ENCODE assay signal across 27 cellular contexts in genomic region chr1:190615818-190616217, GRCh38.
DNase-seq lines count a peak whose midpoint lies in the region; ATAC-seq, FAIRE-seq and TF ChIP-seq lines count a peak whose summit lies in the region.
"Had no signal": no experiment of that assay in that cellular context is flagged by ENCODE, and none has a peak within 500 bp of the region (broad histone marks: within the 10 kb centered on the region; RNA-seq: fewer than 3 reads in every experiment).

No MANE protein-coding gene starts in this region.

- no peak for TF ChIP-seq RAD21 in HepG2 (CRISPR knock-in tag; IDR thresholded peaks at IDR 0.05)

- H3K36me3 ChIP-seq in HepG2 (replicated peaks in 1 of 2; ENCODE audit: control insufficient read depth in 1 of 2, insufficient read depth in 2 of 2, low read length in 2 of 2) (no peaks in the 10 kb centered on the region), right lobe of liver (no peaks in the 10 kb centered on the region), Loucy (ENCODE audit: insufficient read depth, low read length) (no peaks in the 10 kb centered on the region), WERI-Rb-1 (no peaks in the 10 kb centered on the region), sigmoid colon (no peaks in the 10 kb centered on the region), lower lobe of right lung (no peaks in the 10 kb centered on the region)
- H3K36me3 ChIP-seq: gastroesophageal sphincter, transverse colon had no signal

- H3K4me2 ChIP-seq in HepG2 (ENCODE audit: low read depth, low read length) (0 out of 2 replicates have a peak overlapping the region, but pooled peaks have one; percentile 25), Loucy (ENCODE audit: low read depth, low read length, poor library complexity, severe bottlenecking) (no peak overlapping the region)

- no peaks in the 10 kb centered on the region for H3K27me3 ChIP-seq in HepG2 (ENCODE audit: control insufficient read depth in 1 of 2, insufficient read depth in 2 of 2, low read length in 2 of 2)
- no peaks in the 10 kb centered on the region for H3K27me3 ChIP-seq in right lobe of liver
- H3K27me3 ChIP-seq in Loucy (ENCODE audit: insufficient read depth, low read length, poor library complexity, severe bottlenecking), result no peaks in the 10 kb centered on the region
- H3K27me3 ChIP-seq in WERI-Rb-1 (ENCODE audit: insufficient read depth, low read depth, severe bottlenecking), result no peaks in the 10 kb centered on the region
- H3K27me3 ChIP-seq in sigmoid colon, result no peaks in the 10 kb centered on the region
- H3K27me3 ChIP-seq in lower lobe of right lung (ENCODE audit: low read depth), result no peaks in the 10 kb centered on the region
- H3K27me3 ChIP-seq: gastroesophageal sphincter, transverse colon had no signal

- H3K9me3 ChIP-seq in HepG2 (ENCODE audit: low read length), result no peaks in the 10 kb centered on the region
- no peaks in the 10 kb centered on the region for H3K9me3 ChIP-seq in right lobe of liver
- H3K9me3 ChIP-seq in Loucy (ENCODE audit: insufficient read depth, low read depth, low read length), result no peaks in the 10 kb centered on the region
- no peaks in the 10 kb centered on the region for H3K9me3 ChIP-seq in WERI-Rb-1 (ENCODE audit: severe bottlenecking)
- no peaks in the 10 kb centered on the region for H3K9me3 ChIP-seq in sigmoid colon
- no peaks in the 10 kb centered on the region for H3K9me3 ChIP-seq in lower lobe of right lung
- H3K9me3 ChIP-seq: gastroesophageal sphincter, psoas muscle, transverse colon had no signal

- no TSS peak for BruUV-seq in HepG2 (replicated peaks; lab: Mats Ljungman, UMichigan)

- DNase-seq in HepG2 (ENCODE audit: low spot score), result no peak
- DNase-seq in right lobe of liver, result no peak
- DNase-seq in WERI-Rb-1, result no peak
- DNase-seq in sigmoid colon, result no peak
- DNase-seq in SW 1271 (lab: John Stamatoyannopoulos, UW), result no peak
- DNase-seq in lower lobe of right lung, result no peak
- no peak for DNase-seq in stimulated activated CD4-positive, alpha-beta T cell treated with anti-CD3 and anti-CD28 coated beads, Interleukin-15, amount 100 ng/mL, for 24 hours
- DNase-seq: activated gamma-delta T cell treated with Interleukin-2 at 50 U/mL for 16 hours; activated naive CD8-positive, alpha-beta T cell treated with anti-CD3 and anti-CD28 coated beads, Interleukin-2, amount 10 ng/mL, durations not matched to agents 7 days and 5 days; activated T-cell treated with anti-CD3 and anti-CD28 coated beads, Interleukin-2, amount 50 U/mL, for 4 hours; aorta; CD4-positive, alpha-beta T cell; EL; HCEC 1CT; naive thymus-derived CD8-positive, alpha-beta T cell; NCI-H1436; NCI-H345; NCI-H748 treated with DMSO at 0.1 percent for 48 hours; occipital lobe; psoas muscle; stimulated activated CD4-positive, alpha-beta T cell treated with anti-CD3 and anti-CD28 coated beads, Interleukin-4, amount 100 ng/mL, for 4 hours; transverse colon had no signal

- no peaks in the 10 kb centered on the region for H4K20me1 ChIP-seq in HepG2 (ENCODE audit: insufficient read depth, low read length)
- no peaks in the 10 kb centered on the region for H4K20me1 ChIP-seq in Loucy (ENCODE audit: insufficient read depth, low read length, poor library complexity, severe bottlenecking)

- intact Hi-C loops in HepG2 (cut with micrococcal nuclease; ENCODE audit: unreplicated experiment) (no loop called here), right lobe of liver (cut with DNase I) (no loop called here), sigmoid colon (cut with DNase I) (no loop called here), lower lobe of right lung (cut with DNase I) (no loop called here)

- no peak for TF ChIP-seq POLR2A in HepG2 (IDR thresholded peaks at IDR 0.05; ENCODE audit: insufficient read depth in 1 of 2, low read depth in 2 of 2, low read length in 2 of 2)
- TF ChIP-seq POLR2A in right lobe of liver (IDR thresholded peaks at IDR 0.05), result no peak
- TF ChIP-seq POLR2A in sigmoid colon (IDR thresholded peaks at IDR 0.05), result no peak

- peak; percentile 53 for TF ChIP-seq CTCF in HepG2 (CRISPR knock-in tag; IDR thresholded peaks at IDR 0.05)
- no peak for TF ChIP-seq CTCF in right lobe of liver (IDR thresholded peaks at IDR 0.05)
- TF ChIP-seq CTCF in Loucy (conservative IDR thresholded peaks at IDR 0.05; ENCODE audit: low read length), result peak; percentile 31; the same call in 1 of the 2 replicates
- 0 out of 2 replicates have a peak, but pooled peaks have one; percentile 7 for TF ChIP-seq CTCF in WERI-Rb-1 (IDR thresholded peaks at IDR 0.05; ENCODE audit: low read depth, low read length)
- no peak for TF ChIP-seq CTCF in sigmoid colon (IDR thresholded peaks at IDR 0.05)
- no peak for TF ChIP-seq CTCF in lower lobe of right lung (IDR thresholded peaks at IDR 0.05)

- no peak for FAIRE-seq in HepG2 (lab: Jason Lieb, UNC)
- FAIRE-seq: A204.1, bronchial epithelial cell had no signal

- H3K79me2 ChIP-seq in HepG2 (ENCODE audit: insufficient read depth, low read length), result no peaks in the 10 kb centered on the region
- H3K79me2 ChIP-seq in Loucy (ENCODE audit: insufficient read depth, low read length), result no peaks in the 10 kb centered on the region

- no peaks in the 10 kb centered on the region for H3K9me2 ChIP-seq in Loucy (replicated peaks; ENCODE audit: low read depth, low read length)

- WGBS in HepG2 (ENCODE audit: low lambda C conversion rate), result 15% methylated on average over 6 of the region's 7 CpGs
- WGBS in right lobe of liver (ENCODE audit: insufficient coverage, low coverage, low lambda C conversion rate, missing lambda C conversion rate), result 62% methylated on average over 5 of the region's 7 CpGs
- WGBS in sigmoid colon, 2 donors, result 91 to 95% methylated on average over 7 of the region's 7 CpGs

- in situ Hi-C loops in HepG2 (cut with HindIII; ENCODE audit: extremely low pct_ligation_motif_present, low pct_unique_long_range_greater_than_20kb), result no loop called here

- no peaks in the 10 kb centered on the region for H3F3A ChIP-seq in Loucy (ENCODE audit: low read depth)

- CTCF ChIA-PET in HepG2 (lab: Yijun Ruan, JAX; ENCODE audit: low intra/inter-chr PET ratio, low total read pairs), result no interaction called here

- TF ChIP-seq EP300 in HepG2 (IDR thresholded peaks at IDR 0.05; ENCODE audit: low read depth in 2 of 2, low read length in 2 of 2) (no peak), HepG2 (CRISPR knock-in tag; IDR thresholded peaks at IDR 0.05; ENCODE audit: borderline replicate concordance) (no peak), sigmoid colon (IDR thresholded peaks at IDR 0.05) (no peak)

- H3K27ac ChIP-seq in HepG2 (ENCODE audit: extremely low read length, insufficient read depth, low read length), result no peak overlapping the region
- H3K27ac ChIP-seq in right lobe of liver, result no peak overlapping the region
- H3K27ac ChIP-seq in WERI-Rb-1, result no peak overlapping the region
- H3K27ac ChIP-seq in sigmoid colon, result no peak overlapping the region
- no peak overlapping the region for H3K27ac ChIP-seq in lower lobe of right lung
- H3K27ac ChIP-seq: gastroesophageal sphincter, psoas muscle, transverse colon had no signal

- H3K4me1 ChIP-seq in HepG2 (ENCODE audit: insufficient read depth, low read length) (peaks cover 11% of the 10 kb centered on the region), right lobe of liver (no peaks in the 10 kb centered on the region), Loucy (ENCODE audit: insufficient read depth, low read length, poor library complexity, severe bottlenecking) (no peaks in the 10 kb centered on the region), sigmoid colon (no peaks in the 10 kb centered on the region), lower lobe of right lung (no peaks in the 10 kb centered on the region)
- H3K4me1 ChIP-seq: gastroesophageal sphincter, psoas muscle, transverse colon had no signal

- H2AFZ ChIP-seq in HepG2 (ENCODE audit: low read length) (no peak overlapping the region), Loucy (ENCODE audit: low read length) (no peak overlapping the region)

- POLR2A ChIA-PET in HepG2 (lab: Yijun Ruan, JAX), result no interaction called here

- no peak overlapping the region for H3K9ac ChIP-seq in HepG2 (ENCODE audit: insufficient read depth, low read depth, low read length)
- H3K9ac ChIP-seq in Loucy (ENCODE audit: low read depth, low read length, poor library complexity, severe bottlenecking), result no peak overlapping the region

- ATAC-seq in HepG2 (peak; percentile 89), right lobe of liver (no peak), lower lobe of right lung (no peak)
- ATAC-seq: activated T-cell treated with anti-CD3 and anti-CD28 coated beads, Interleukin-2, amount 50 U/mL, for 4 hours; gastroesophageal sphincter; naive thymus-derived CD8-positive, alpha-beta T cell; psoas muscle had no signal

- H3K4me3 ChIP-seq in HepG2 (replicated peaks in 1 of 3; ENCODE audit: insufficient read depth in 1 of 3, low read depth in 2 of 3, low read length in 3 of 3) (no peak overlapping the region), right lobe of liver (no peak overlapping the region), Loucy (ENCODE audit: low read length, poor library complexity, severe bottlenecking) (no peak overlapping the region), WERI-Rb-1 (ENCODE audit: low read depth, low read length) (no peak overlapping the region), sigmoid colon (no peak overlapping the region), lower lobe of right lung (no peak overlapping the region)
- H3K4me3 ChIP-seq: gastroesophageal sphincter, lung, psoas muscle, transverse colon had no signal

TF ChIP-seq in HepG2, 621 proteins besides CTCF, POLR2A, EP300 and RAD21:
- TF ChIP-seq STAG1 (CRISPR knock-in tag; IDR thresholded peaks at IDR 0.05) (peak; percentile 43; the same call in 1 of the 2 replicates), ZKSCAN1 (IDR thresholded peaks at IDR 0.05; ENCODE audit: low read length) (no peak)

Comparison
In these comparisons a context has a peak if more than half of its experiments do, and no peak if none do; other contexts are left out.
1. CTCF ChIP-seq: peak in HepG2 (single experiment), Loucy (single experiment) and WERI-Rb-1 (single experiment); none in right lobe of liver (0 of 4), sigmoid colon (0 of 4) and lower lobe of right lung (single experiment).